Comparison of ENCODE assay signal across 3 cellular contexts in genomic region chr14:68521557-68521901, GRCh38.
TF ChIP-seq lines count a peak whose summit lies in the region.

No MANE protein-coding gene starts in this region.

TF ChIP-seq in A549, 52 proteins besides CTCF, POLR2A, EP300 and RAD21 (continued from another document):
- TF ChIP-seq MAX (IDR thresholded peaks at IDR 0.05) (no peak), HEYL (CRISPR knock-in tag; IDR thresholded peaks at IDR 0.05) (no peak), RARB (CRISPR knock-in tag; IDR thresholded peaks at IDR 0.05) (no peak), TP53 (CRISPR knock-in tag; IDR thresholded peaks at IDR 0.05) (no peak), HDAC2 (IDR thresholded peaks at IDR 0.05) (no peak), RNF2 (IDR thresholded peaks at IDR 0.05; ENCODE audit: borderline replicate concordance, low read depth) (no peak), NR3C1 (IDR thresholded peaks at IDR 0.05) (no peak), FOXS1 (CRISPR knock-in tag; IDR thresholded peaks at IDR 0.05) (no peak), POLR2AphosphoS2 (conservative IDR thresholded peaks at IDR 0.05; ENCODE audit: low read length) (no peak), CEBPB (IDR thresholded peaks at IDR 0.05) (no peak)
- TF ChIP-seq, protein P1, sequence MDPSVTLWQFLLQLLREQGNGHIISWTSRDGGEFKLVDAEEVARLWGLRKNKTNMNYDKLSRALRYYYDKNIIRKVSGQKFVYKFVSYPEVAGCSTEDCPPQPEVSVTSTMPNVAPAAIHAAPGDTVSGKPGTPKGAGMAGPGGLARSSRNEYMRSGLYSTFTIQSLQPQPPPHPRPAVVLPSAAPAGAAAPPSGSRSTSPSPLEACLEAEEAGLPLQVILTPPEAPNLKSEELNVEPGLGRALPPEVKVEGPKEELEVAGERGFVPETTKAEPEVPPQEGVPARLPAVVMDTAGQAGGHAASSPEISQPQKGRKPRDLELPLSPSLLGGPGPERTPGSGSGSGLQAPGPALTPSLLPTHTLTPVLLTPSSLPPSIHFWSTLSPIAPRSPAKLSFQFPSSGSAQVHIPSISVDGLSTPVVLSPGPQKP (IDR thresholded peaks at IDR 0.05; ENCODE audit: low read depth, low read length): no peak

TF ChIP-seq in HepG2, 621 proteins besides CTCF, POLR2A, EP300 and RAD21 (continued from another document and continues in another):
- no peak for TF ChIP-seq ARHGAP35 (CRISPR knock-in tag; IDR thresholded peaks at IDR 0.05; ENCODE audit: borderline replicate concordance)
- peak; percentile 30; the same call in 1 of the 2 replicates for TF ChIP-seq SIX1 (CRISPR knock-in tag; IDR thresholded peaks at IDR 0.05; ENCODE audit: borderline replicate concordance)
- TF ChIP-seq NR2F6 (IDR thresholded peaks at IDR 0.05): no peak
- TF ChIP-seq NR2F6 (CRISPR knock-in tag; IDR thresholded peaks at IDR 0.05): peak; percentile 18; the same call in 1 of the 2 replicates
- TF ChIP-seq RNF2 (conservative IDR thresholded peaks at IDR 0.05; ENCODE audit: low read depth): no peak
- 0 out of 2 replicates have a peak, but pooled peaks have one; percentile 10 for TF ChIP-seq MED1 (CRISPR knock-in tag; IDR thresholded peaks at IDR 0.05)
- no peak for TF ChIP-seq ZNF430 (CRISPR knock-in tag; IDR thresholded peaks at IDR 0.05)
- TF ChIP-seq ZNF367 (CRISPR knock-in tag; IDR thresholded peaks at IDR 0.05; ENCODE audit: borderline replicate concordance): no peak
- no peak for TF ChIP-seq ZNF446 (CRISPR knock-in tag; IDR thresholded peaks at IDR 0.05)
- peak; percentile 36; the same call in 1 of the 2 replicates for TF ChIP-seq HMG20A (CRISPR knock-in tag; IDR thresholded peaks at IDR 0.05; ENCODE audit: borderline replicate concordance)
- TF ChIP-seq ZNF619 (CRISPR knock-in tag; IDR thresholded peaks at IDR 0.05): no peak
- no peak for TF ChIP-seq TIGD3 (CRISPR knock-in tag; IDR thresholded peaks at IDR 0.05; ENCODE audit: borderline replicate concordance)
- no peak for TF ChIP-seq EHMT2 (IDR thresholded peaks at IDR 0.05; ENCODE audit: borderline replicate concordance, low read depth, low read length)
- TF ChIP-seq, protein P2, sequence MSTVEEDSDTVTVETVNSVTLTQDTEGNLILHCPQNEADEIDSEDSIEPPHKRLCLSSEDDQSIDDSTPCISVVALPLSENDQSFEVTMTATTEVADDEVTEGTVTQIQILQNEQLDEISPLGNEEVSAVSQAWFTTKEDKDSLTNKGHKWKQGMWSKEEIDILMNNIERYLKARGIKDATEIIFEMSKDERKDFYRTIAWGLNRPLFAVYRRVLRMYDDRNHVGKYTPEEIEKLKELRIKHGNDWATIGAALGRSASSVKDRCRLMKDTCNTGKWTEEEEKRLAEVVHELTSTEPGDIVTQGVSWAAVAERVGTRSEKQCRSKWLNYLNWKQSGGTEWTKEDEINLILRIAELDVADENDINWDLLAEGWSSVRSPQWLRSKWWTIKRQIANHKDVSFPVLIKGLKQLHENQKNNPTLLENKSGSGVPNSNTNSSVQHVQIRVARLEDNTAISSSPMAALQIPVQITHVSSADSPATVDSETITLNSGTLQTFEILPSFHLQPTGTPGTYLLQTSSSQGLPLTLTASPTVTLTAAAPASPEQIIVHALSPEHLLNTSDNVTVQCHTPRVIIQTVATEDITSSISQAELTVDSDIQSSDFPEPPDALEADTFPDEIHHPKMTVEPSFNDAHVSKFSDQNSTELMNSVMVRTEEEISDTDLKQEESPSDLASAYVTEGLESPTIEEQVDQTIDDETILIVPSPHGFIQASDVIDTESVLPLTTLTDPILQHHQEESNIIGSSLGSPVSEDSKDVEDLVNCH (CRISPR knock-in tag; IDR thresholded peaks at IDR 0.05): no peak
- TF ChIP-seq, protein P3, sequence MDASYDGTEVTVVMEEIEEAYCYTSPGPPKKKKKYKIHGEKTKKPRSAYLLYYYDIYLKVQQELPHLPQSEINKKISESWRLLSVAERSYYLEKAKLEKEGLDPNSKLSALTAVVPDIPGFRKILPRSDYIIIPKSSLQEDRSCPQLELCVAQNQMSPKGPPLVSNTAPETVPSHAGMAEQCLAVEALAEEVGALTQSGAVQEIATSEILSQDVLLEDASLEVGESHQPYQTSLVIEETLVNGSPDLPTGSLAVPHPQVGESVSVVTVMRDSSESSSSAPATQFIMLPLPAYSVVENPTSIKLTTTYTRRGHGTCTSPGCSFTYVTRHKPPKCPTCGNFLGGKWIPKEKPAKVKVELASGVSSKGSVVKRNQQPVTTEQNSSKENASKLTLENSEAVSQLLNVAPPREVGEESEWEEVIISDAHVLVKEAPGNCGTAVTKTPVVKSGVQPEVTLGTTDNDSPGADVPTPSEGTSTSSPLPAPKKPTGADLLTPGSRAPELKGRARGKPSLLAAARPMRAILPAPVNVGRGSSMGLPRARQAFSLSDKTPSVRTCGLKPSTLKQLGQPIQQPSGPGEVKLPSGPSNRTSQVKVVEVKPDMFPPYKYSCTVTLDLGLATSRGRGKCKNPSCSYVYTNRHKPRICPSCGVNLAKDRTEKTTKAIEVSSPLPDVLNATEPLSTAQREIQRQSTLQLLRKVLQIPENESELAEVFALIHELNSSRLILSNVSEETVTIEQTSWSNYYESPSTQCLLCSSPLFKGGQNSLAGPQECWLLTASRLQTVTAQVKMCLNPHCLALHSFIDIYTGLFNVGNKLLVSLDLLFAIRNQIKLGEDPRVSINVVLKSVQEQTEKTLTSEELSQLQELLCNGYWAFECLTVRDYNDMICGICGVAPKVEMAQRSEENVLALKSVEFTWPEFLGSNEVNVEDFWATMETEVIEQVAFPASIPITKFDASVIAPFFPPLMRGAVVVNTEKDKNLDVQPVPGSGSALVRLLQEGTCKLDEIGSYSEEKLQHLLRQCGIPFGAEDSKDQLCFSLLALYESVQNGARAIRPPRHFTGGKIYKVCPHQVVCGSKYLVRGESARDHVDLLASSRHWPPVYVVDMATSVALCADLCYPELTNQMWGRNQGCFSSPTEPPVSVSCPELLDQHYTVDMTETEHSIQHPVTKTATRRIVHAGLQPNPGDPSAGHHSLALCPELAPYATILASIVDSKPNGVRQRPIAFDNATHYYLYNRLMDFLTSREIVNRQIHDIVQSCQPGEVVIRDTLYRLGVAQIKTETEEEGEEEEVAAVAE (CRISPR knock-in tag; IDR thresholded peaks at IDR 0.05; ENCODE audit: borderline replicate concordance): 0 out of 2 replicates have a peak, but pooled peaks have one; percentile 0
- TF ChIP-seq ZMYM4 (CRISPR knock-in tag; IDR thresholded peaks at IDR 0.05): peak; percentile 28; the same call in 1 of the 2 replicates
- no peak for TF ChIP-seq CEBPG (CRISPR knock-in tag; IDR thresholded peaks at IDR 0.05)
- no peak for TF ChIP-seq CBFB (CRISPR knock-in tag; IDR thresholded peaks at IDR 0.05)
- no peak for TF ChIP-seq KDM5B (CRISPR knock-in tag; IDR thresholded peaks at IDR 0.05; ENCODE audit: borderline replicate concordance)
- no peak for TF ChIP-seq CENPBD1 (CRISPR knock-in tag; IDR thresholded peaks at IDR 0.05; ENCODE audit: borderline replicate concordance, low read depth)
- 0 out of 2 replicates have a peak, but pooled peaks have one; percentile 33 for TF ChIP-seq SOX5 (CRISPR knock-in tag; IDR thresholded peaks at IDR 0.05; ENCODE audit: borderline replicate concordance)
- TF ChIP-seq ZNF317 (CRISPR knock-in tag; IDR thresholded peaks at IDR 0.05): no peak

TF ChIP-seq in GM23338, 12 proteins besides CTCF, POLR2A, EP300 and RAD21 (continued from another document):
- TF ChIP-seq, protein P4, sequence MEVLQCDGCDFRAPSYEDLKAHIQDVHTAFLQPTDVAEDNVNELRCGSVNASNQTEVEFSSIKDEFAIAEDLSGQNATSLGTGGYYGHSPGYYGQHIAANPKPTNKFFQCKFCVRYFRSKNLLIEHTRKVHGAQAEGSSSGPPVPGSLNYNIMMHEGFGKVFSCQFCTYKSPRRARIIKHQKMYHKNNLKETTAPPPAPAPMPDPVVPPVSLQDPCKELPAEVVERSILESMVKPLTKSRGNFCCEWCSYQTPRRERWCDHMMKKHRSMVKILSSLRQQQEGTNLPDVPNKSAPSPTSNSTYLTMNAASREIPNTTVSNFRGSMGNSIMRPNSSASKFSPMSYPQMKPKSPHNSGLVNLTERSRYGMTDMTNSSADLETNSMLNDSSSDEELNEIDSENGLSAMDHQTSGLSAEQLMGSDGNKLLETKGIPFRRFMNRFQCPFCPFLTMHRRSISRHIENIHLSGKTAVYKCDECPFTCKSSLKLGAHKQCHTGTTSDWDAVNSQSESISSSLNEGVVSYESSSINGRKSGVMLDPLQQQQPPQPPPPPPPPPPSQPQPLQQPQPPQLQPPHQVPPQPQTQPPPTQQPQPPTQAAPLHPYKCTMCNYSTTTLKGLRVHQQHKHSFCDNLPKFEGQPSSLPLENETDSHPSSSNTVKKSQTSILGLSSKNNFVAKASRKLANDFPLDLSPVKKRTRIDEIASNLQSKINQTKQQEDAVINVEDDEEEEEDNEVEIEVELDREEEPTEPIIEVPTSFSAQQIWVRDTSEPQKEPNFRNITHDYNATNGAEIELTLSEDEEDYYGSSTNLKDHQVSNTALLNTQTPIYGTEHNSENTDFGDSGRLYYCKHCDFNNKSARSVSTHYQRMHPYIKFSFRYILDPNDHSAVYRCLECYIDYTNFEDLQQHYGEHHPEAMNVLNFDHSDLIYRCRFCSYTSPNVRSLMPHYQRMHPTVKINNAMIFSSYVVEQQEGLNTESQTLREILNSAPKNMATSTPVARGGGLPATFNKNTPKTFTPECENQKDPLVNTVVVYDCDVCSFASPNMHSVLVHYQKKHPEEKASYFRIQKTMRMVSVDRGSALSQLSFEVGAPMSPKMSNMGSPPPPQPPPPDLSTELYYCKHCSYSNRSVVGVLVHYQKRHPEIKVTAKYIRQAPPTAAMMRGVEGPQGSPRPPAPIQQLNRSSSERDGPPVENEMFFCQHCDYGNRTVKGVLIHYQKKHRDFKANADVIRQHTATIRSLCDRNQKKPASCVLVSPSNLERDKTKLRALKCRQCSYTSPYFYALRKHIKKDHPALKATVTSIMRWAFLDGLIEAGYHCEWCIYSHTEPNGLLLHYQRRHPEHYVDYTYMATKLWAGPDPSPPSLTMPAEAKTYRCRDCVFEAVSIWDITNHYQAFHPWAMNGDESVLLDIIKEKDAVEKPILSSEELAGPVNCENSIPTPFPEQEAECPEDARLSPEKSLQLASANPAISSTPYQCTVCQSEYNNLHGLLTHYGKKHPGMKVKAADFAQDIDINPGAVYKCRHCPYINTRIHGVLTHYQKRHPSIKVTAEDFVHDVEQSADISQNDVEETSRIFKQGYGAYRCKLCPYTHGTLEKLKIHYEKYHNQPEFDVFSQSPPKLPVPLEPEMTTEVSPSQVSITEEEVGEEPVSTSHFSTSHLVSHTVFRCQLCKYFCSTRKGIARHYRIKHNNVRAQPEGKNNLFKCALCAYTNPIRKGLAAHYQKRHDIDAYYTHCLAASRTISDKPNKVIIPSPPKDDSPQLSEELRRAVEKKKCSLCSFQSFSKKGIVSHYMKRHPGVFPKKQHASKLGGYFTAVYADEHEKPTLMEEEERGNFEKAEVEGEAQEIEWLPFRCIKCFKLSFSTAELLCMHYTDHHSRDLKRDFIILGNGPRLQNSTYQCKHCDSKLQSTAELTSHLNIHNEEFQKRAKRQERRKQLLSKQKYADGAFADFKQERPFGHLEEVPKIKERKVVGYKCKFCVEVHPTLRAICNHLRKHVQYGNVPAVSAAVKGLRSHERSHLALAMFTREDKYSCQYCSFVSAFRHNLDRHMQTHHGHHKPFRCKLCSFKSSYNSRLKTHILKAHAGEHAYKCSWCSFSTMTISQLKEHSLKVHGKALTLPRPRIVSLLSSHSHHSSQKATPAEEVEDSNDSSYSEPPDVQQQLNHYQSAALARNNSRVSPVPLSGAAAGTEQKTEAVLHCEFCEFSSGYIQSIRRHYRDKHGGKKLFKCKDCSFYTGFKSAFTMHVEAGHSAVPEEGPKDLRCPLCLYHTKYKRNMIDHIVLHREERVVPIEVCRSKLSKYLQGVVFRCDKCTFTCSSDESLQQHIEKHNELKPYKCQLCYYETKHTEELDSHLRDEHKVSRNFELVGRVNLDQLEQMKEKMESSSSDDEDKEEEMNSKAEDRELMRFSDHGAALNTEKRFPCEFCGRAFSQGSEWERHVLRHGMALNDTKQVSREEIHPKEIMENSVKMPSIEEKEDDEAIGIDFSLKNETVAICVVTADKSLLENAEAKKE (CRISPR knock-in tag; IDR thresholded peaks at IDR 0.05): no peak
- TF ChIP-seq ZNF114 (CRISPR knock-in tag; IDR thresholded peaks at IDR 0.05): no peak
- no peak for TF ChIP-seq EZH2phosphoT487 (IDR thresholded peaks at IDR 0.05; ENCODE audit: unreplicated experiment)
- TF ChIP-seq ZNF331 (CRISPR knock-in tag; IDR thresholded peaks at IDR 0.05; ENCODE audit: low read depth): no peak
- TF ChIP-seq POLR2AphosphoS5 (IDR thresholded peaks at IDR 0.05; ENCODE audit: low read depth): no peak
- TF ChIP-seq REST (IDR thresholded peaks at IDR 0.05; ENCODE audit: unreplicated experiment): no peak
- no peak for TF ChIP-seq NANOG (IDR thresholded peaks at IDR 0.05; ENCODE audit: borderline replicate concordance)
- TF ChIP-seq, protein P5, sequence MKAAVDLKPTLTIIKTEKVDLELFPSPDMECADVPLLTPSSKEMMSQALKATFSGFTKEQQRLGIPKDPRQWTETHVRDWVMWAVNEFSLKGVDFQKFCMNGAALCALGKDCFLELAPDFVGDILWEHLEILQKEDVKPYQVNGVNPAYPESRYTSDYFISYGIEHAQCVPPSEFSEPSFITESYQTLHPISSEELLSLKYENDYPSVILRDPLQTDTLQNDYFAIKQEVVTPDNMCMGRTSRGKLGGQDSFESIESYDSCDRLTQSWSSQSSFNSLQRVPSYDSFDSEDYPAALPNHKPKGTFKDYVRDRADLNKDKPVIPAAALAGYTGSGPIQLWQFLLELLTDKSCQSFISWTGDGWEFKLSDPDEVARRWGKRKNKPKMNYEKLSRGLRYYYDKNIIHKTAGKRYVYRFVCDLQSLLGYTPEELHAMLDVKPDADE (IDR thresholded peaks at IDR 0.05): no peak
- no peak for TF ChIP-seq EZH2 (IDR thresholded peaks at IDR 0.05; ENCODE audit: low read depth, unreplicated experiment)
